In genomic region chr12:89960607-89961394, GRCh38 we compare ENCODE assay signal across 7 cellular contexts.
DNase-seq lines count a peak whose midpoint lies in the region; ATAC-seq and TF ChIP-seq lines count a peak whose summit lies in the region.

No MANE protein-coding gene starts in this region.

- 73% methylated on average over 2 of the region's 2 CpGs for WGBS in hepatocyte (ENCODE audit: low lambda C conversion rate, missing lambda C conversion rate)

- H2AFZ ChIP-seq in hepatocyte = no peak overlapping the region

- ATAC-seq in GM18873 (IDR thresholded peaks at IDR 0.05; ENCODE audit: low FRiP score, unreplicated experiment) (peak; percentile 19), GM21825 (IDR thresholded peaks at IDR 0.05; ENCODE audit: unreplicated experiment) (peak; percentile 28)

- TF ChIP-seq CTCF in hepatocyte (IDR thresholded peaks at IDR 0.05; ENCODE audit: poor library complexity) = no peak

- intact Hi-C loops in posterior cingulate gyrus (cut with DNase I) = no loop called here

- no peaks in the 10 kb centered on the region for H4K20me1 ChIP-seq in hepatocyte (ENCODE audit: insufficient read depth, poor library complexity, severe bottlenecking)

- H3K36me3 ChIP-seq in hepatocyte (replicated peaks; ENCODE audit: insufficient read depth, low read depth) = no peaks in the 10 kb centered on the region

- H3K27ac ChIP-seq in hepatocyte = no peak overlapping the region

- peaks cover 7% of the 10 kb centered on the region for H3K4me1 ChIP-seq in hepatocyte (ENCODE audit: insufficient read depth)

- no peaks in the 10 kb centered on the region for H3K9me3 ChIP-seq in hepatocyte (ENCODE audit: low read depth)

- H3K9me2 ChIP-seq in hepatocyte (replicated peaks; ENCODE audit: insufficient read depth) = no peaks in the 10 kb centered on the region

- H3K27me3 ChIP-seq in hepatocyte = no peaks in the 10 kb centered on the region

- H3K79me2 ChIP-seq in hepatocyte = no peaks in the 10 kb centered on the region

- H3K4me2 ChIP-seq in hepatocyte = no peak overlapping the region

- DNase-seq in LHCN-M2 (ENCODE audit: low read depth) = peak; percentile 22
- DNase-seq in hepatocyte (ENCODE audit: low spot score) = peak; percentile 22
- no peak for DNase-seq in RPMI8226
- no peak for DNase-seq in posterior cingulate gyrus
- no peak for DNase-seq in NCI-H1417 (lab: John Stamatoyannopoulos, UW)

- H3K4me3 ChIP-seq in hepatocyte = no peak overlapping the region

Comparison
In these comparisons a context has a peak if more than half of its experiments do, and no peak if none do; other contexts are left out.
1. DNase-seq: peak in LHCN-M2 (single experiment) and hepatocyte (single experiment); none in RPMI8226 (single experiment), posterior cingulate gyrus (0 of 10) and NCI-H1417 (0 of 3).